8 cellular contexts compared by ENCODE assay signal in the genomic region with DNA sequence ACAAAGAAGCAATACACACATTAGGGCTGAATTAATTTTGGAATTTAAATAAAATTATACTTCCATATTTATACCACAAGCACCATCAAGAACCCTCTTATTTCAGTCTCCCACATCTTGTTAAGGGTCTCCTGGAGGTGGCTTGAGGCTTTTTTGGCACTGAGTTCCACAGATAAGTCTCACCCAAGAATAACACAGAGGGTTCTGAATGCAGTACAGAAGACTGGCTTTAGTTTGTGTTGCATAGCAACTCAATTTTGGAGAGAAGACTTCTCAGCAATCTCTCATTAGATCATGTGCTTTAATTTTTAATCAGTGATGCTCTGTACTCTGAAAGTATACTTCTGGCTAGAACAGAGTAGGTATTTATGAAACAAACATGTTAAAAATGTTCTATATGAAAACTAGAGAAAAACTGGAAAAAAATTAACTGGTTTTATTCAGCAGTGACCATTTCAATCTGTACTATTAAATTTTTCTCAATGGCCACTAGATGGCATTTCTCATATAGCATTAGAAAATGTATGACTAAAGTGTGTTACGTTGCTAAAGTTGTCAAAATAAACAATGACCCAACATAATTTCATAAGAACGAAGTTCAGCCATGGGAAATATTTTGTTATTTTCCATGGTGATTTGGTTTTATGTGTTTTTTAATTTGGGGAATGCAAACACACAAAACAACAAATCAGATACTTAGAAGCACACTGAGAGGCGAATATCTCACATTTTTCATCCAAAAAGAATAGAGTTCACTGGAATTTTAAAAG. TPM values are rescaled to one million over a fixed set of nuclear protein-coding genes. Genes with fewer than 3 reads are reported as not detected.
DNase-seq lines count a peak whose midpoint lies in the region; ATAC-seq and TF ChIP-seq lines count a peak whose summit lies in the region.

No MANE protein-coding gene starts in this region.

- peak; percentile 75 for DNase-seq in AG08395 (ENCODE audit: low spot score)
- peak; percentile 60 for DNase-seq in H4 (ENCODE audit: low spot score)
- peak in 1 of 2 experiments; percentile 37 for DNase-seq in SJSA1 (ENCODE audit: low read depth in 1 of 2, low spot score in 2 of 2)
- DNase-seq in fibroblast of lung (ENCODE audit: low read depth in 2 of 2), result peak; percentile 76 to 96
- DNase-seq in ovary, result no peak
- no peak for DNase-seq in CD8-positive, alpha-beta memory T cell

- peaks cover 27% of the 10 kb centered on the region for H3K36me3 ChIP-seq in SJSA1
- H3K36me3 ChIP-seq in fibroblast of lung (ENCODE audit: control insufficient read depth, insufficient read depth, low read length), result peaks cover 3% of the 10 kb centered on the region
- no peaks in the 10 kb centered on the region for H3K36me3 ChIP-seq in ovary
- H3K36me3 ChIP-seq in CD8-positive, alpha-beta memory T cell (ENCODE audit: insufficient read depth, low read length), result peaks cover 20% of the 10 kb centered on the region

- H3K4me2 ChIP-seq in fibroblast of lung (ENCODE audit: extremely low read depth, insufficient read depth, low read length), result no peak overlapping the region

- CTCF ChIA-PET in CD8-positive, alpha-beta memory T cell (lab: Charles Lee), result interaction anchor here (1.4 to 1.5 kb wide), 2 partner anchors 19 to 209 kb away, joined by 4 to 7 read pairs; partner anchors contain the start of gene MAP3K5

- ATAC-seq in GM19324 (IDR thresholded peaks at IDR 0.05; ENCODE audit: low FRiP score, unreplicated experiment), result no peak
- no peak for ATAC-seq in HG03159 (IDR thresholded peaks at IDR 0.05; ENCODE audit: unreplicated experiment)

- peaks cover 13 to 83% (median 31%) of the 10 kb centered on the region in 3 donors for H3K36me3 Mint-ChIP-seq in CD8-positive, alpha-beta memory T cell

- H2AFZ ChIP-seq in fibroblast of lung (ENCODE audit: low read length), result no peak overlapping the region

- no peaks in the 10 kb centered on the region for H3K79me2 ChIP-seq in fibroblast of lung (ENCODE audit: control insufficient read depth, insufficient read depth, low read length)

- peak overlapping the region; percentile 75 for H3K27ac ChIP-seq in SJSA1
- peak overlapping the region; percentile 83 for H3K27ac ChIP-seq in fibroblast of lung (ENCODE audit: insufficient read depth, low read length)
- peak overlapping the region; percentile 51 to 64 for H3K27ac ChIP-seq in ovary
- no peak overlapping the region for H3K27ac ChIP-seq in CD8-positive, alpha-beta memory T cell (ENCODE audit: low read depth, low read length)

- TF ChIP-seq EP300 in ovary (IDR thresholded peaks at IDR 0.05), result no peak

- H3K4me3 ChIP-seq in SJSA1 (no peak overlapping the region), fibroblast of lung (replicated peaks in 1 of 4; ENCODE audit: control extremely low read depth in 1 of 4, insufficient read depth in 1 of 4, low read depth in 3 of 4, low read length in 4 of 4) (no peak overlapping the region), ovary (no peak overlapping the region)
- no peak overlapping the region for H3K4me3 ChIP-seq in CD8-positive, alpha-beta memory T cell (ENCODE audit: low read length)

- H3K4me3 Mint-ChIP-seq in CD8-positive, alpha-beta memory T cell, result no peak overlapping the region

- H3K27me3 Mint-ChIP-seq in CD8-positive, alpha-beta memory T cell, result no peaks in the 10 kb centered on the region

- TF ChIP-seq POLR2A in ovary (IDR thresholded peaks at IDR 0.05), result no peak

- H4K20me1 ChIP-seq in fibroblast of lung (ENCODE audit: control insufficient read depth, extremely low read depth, insufficient read depth, low read length), result no peaks in the 10 kb centered on the region

- TF ChIP-seq CTCF in fibroblast of lung (conservative IDR thresholded peaks at IDR 0.05 in 1 of 2, IDR thresholded peaks at IDR 0.05 in 1 of 2; ENCODE audit: low read depth in 1 of 2, low read length in 2 of 2), result peak in 1 of 2 donors; percentile 47
- TF ChIP-seq CTCF in ovary (IDR thresholded peaks at IDR 0.05), result peak; percentile 22 to 70 (median 60)

- no peaks in the 10 kb centered on the region for H3K9me3 Mint-ChIP-seq in CD8-positive, alpha-beta memory T cell

- H3K4me1 ChIP-seq in SJSA1 (replicated peaks) (peaks cover 16% of the 10 kb centered on the region), fibroblast of lung (ENCODE audit: control insufficient read depth, extremely low read depth, insufficient read depth, low read length) (peaks cover 12% of the 10 kb centered on the region), ovary (ENCODE audit: insufficient read depth) (peaks cover 8% of the 10 kb centered on the region)
- no peaks in the 10 kb centered on the region for H3K4me1 ChIP-seq in CD8-positive, alpha-beta memory T cell (ENCODE audit: insufficient read depth, low read length)

- no peaks in the 10 kb centered on the region for H3K4me1 Mint-ChIP-seq in CD8-positive, alpha-beta memory T cell

- no peak overlapping the region for H3K27ac Mint-ChIP-seq in CD8-positive, alpha-beta memory T cell

- POLR2A ChIA-PET in CD8-positive, alpha-beta memory T cell (lab: Charles Lee), result no interaction called here

- peak overlapping the region; percentile 0 for H3K9ac ChIP-seq in fibroblast of lung (ENCODE audit: insufficient read depth, low read length)

- H3K27me3 ChIP-seq in SJSA1 (replicated peaks), result no peaks in the 10 kb centered on the region
- no peaks in the 10 kb centered on the region for H3K27me3 ChIP-seq in fibroblast of lung (ENCODE audit: control insufficient read depth, insufficient read depth, low read length)
- H3K27me3 ChIP-seq in ovary, result no peaks in the 10 kb centered on the region
- no peaks in the 10 kb centered on the region for H3K27me3 ChIP-seq in CD8-positive, alpha-beta memory T cell (ENCODE audit: insufficient read depth, low read length, poor library complexity, severe bottlenecking)

- intact Hi-C loops in ovary (cut with DNase I), result loop anchor here in 3 of 4 donors (5.0 to 10.0 kb wide), 3 partner anchors 62 to 212 kb away; partner anchors contain the start of gene MAP3K5 (in 2 of the 3)

- WGBS in ovary, 3 donors, result 9 to 17% (median 13%) methylated on average over 3 of the region's 3 CpGs

- H3K9me3 ChIP-seq in SJSA1 (replicated peaks) (no peaks in the 10 kb centered on the region; the same call in 1 of the 2 replicates), fibroblast of lung (ENCODE audit: control insufficient read depth, insufficient read depth, low read depth, low read length) (no peaks in the 10 kb centered on the region), ovary (no peaks in the 10 kb centered on the region)
- no peaks in the 10 kb centered on the region for H3K9me3 ChIP-seq in CD8-positive, alpha-beta memory T cell (ENCODE audit: low read length)

RNA-seq across cellular contexts. Expression of gene MAP7, which starts 32.7 kb away (rescaled TPM):
- total RNA-seq in H4 (2014; rRNA removed; shearing (Covaris generic)), result 1.0 and 1.3 TPM in 2 replicates
- total RNA-seq in SJSA1 (2014; rRNA removed; shearing (Covaris generic)), result 0.11 TPM in 1 of 2 replicates, not detected in the other
- 0.77 and 1.5 TPM in 2 replicates for total RNA-seq in fibroblast of lung
- polyA plus RNA-seq in fibroblast of lung, result 0.34 and 0.40 TPM in 2 replicates
- 0.41 and 0.43 TPM in 2 replicates for polyA plus RNA-seq in fibroblast of lung (2012)
- 0.35 TPM in 1 of 2 replicates, not detected in the other for polyA minus RNA-seq in fibroblast of lung (ENCODE audit: low replicate concordance)
- total RNA-seq in ovary, result 10 to 100 TPM in 1 of 7 donors, 1 to 10 TPM in 6; 2.6 to 13.0 (median 3.6) TPM
- polyA plus RNA-seq in ovary, result 1 to 10 TPM; 1.2 to 3.7 TPM
- under 1 TPM; 0.50 to 0.51 TPM for total RNA-seq in CD8-positive, alpha-beta memory T cell
- 0.52 TPM for polyA plus RNA-seq in CD8-positive, alpha-beta memory T cell

Comparison
In these comparisons a context has a peak if more than half of its experiments do, and no peak if none do; other contexts are left out.
1. DNase-seq: peak in AG08395 (single experiment), H4 (single experiment) and fibroblast of lung (2 of 2); none in ovary (0 of 5) and CD8-positive, alpha-beta memory T cell (0 of 5).